ENCODE assay signal across 36 cellular contexts in genomic region chr22:26826431-26826935, GRCh38.
"Had no signal": no experiment of that assay in that cellular context is flagged by ENCODE, and none has a peak within 500 bp of the region (broad histone marks: within the 10 kb centered on the region; RNA-seq: fewer than 3 reads in every experiment).

No MANE protein-coding gene starts in this region.

- H3K4me3 Mint-ChIP-seq: activated CD4-positive, alpha-beta T cell treated with anti-CD3 and anti-CD28 coated beads, Interleukin-2, amount 10 ng/mL, durations not matched to agents 24 days and 14 days; activated CD8-positive, alpha-beta T cell treated with anti-CD3 and anti-CD28 coated beads for 36 hours; activated naive CD4-positive, alpha-beta T cell treated with anti-CD3 and anti-CD28 coated beads, Interleukin-2, amount 50 U/mL, for 24 hours; activated naive CD8-positive, alpha-beta T cell treated with anti-CD3 and anti-CD28 coated beads, Interleukin-2, amount 10 ng/mL, durations not matched to agents 7 days and 5 days; activated T-cell treated with anti-CD3 and anti-CD28 coated beads, Interleukin-2, amount 50 U/mL, for 72 hours; activated T-helper 17 cell treated with anti-CD3 and anti-CD28 coated beads, Interleukin-2, amount 50 U/mL, for 72 hours; central memory CD8-positive, alpha-beta T cell had no signal

- H3K27ac Mint-ChIP-seq: activated CD4-positive, alpha-beta T cell treated with anti-CD3 and anti-CD28 coated beads, Interleukin-2, amount 10 ng/mL, durations not matched to agents 24 days and 14 days; activated CD8-positive, alpha-beta T cell treated with anti-CD3 and anti-CD28 coated beads for 36 hours; activated naive CD4-positive, alpha-beta T cell treated with anti-CD3 and anti-CD28 coated beads, Interleukin-2, amount 50 U/mL, for 24 hours; activated naive CD8-positive, alpha-beta T cell treated with anti-CD3 and anti-CD28 coated beads, Interleukin-2, amount 10 ng/mL, durations not matched to agents 7 days and 5 days; activated T-cell treated with anti-CD3 and anti-CD28 coated beads, Interleukin-2, amount 50 U/mL, for 72 hours; activated T-helper 17 cell treated with anti-CD3 and anti-CD28 coated beads, Interleukin-2, amount 50 U/mL, for 72 hours had no signal

- H3K27ac ChIP-seq: ascending aorta, cardiac muscle cell, SJCRH30, WERI-Rb-1 had no signal

- H3K9me3 ChIP-seq: ascending aorta, SJCRH30 had no signal

- H3K27me3 ChIP-seq: ascending aorta, cardiac muscle cell, SJCRH30 had no signal

- H3K27me3 Mint-ChIP-seq: activated CD4-positive, alpha-beta T cell treated with anti-CD3 and anti-CD28 coated beads, Interleukin-2, amount 10 ng/mL, durations not matched to agents 24 days and 14 days; activated CD8-positive, alpha-beta T cell treated with anti-CD3 and anti-CD28 coated beads for 36 hours; activated naive CD4-positive, alpha-beta T cell treated with anti-CD3 and anti-CD28 coated beads, Interleukin-2, amount 50 U/mL, for 24 hours; activated naive CD8-positive, alpha-beta T cell treated with anti-CD3 and anti-CD28 coated beads, Interleukin-2, amount 10 ng/mL, durations not matched to agents 7 days and 5 days; activated T-helper 17 cell treated with anti-CD3 and anti-CD28 coated beads, Interleukin-2, amount 50 U/mL, for 72 hours; central memory CD8-positive, alpha-beta T cell had no signal

- H3K4me1 ChIP-seq: ascending aorta had no signal

- H3K9me3 Mint-ChIP-seq: activated CD4-positive, alpha-beta T cell treated with anti-CD3 and anti-CD28 coated beads, Interleukin-2, amount 10 ng/mL, durations not matched to agents 24 days and 14 days; activated CD8-positive, alpha-beta T cell treated with anti-CD3 and anti-CD28 coated beads for 36 hours; activated naive CD4-positive, alpha-beta T cell treated with anti-CD3 and anti-CD28 coated beads, Interleukin-2, amount 50 U/mL, for 24 hours; activated naive CD8-positive, alpha-beta T cell treated with anti-CD3 and anti-CD28 coated beads, Interleukin-2, amount 10 ng/mL, durations not matched to agents 7 days and 5 days; activated T-cell treated with anti-CD3 and anti-CD28 coated beads, Interleukin-2, amount 50 U/mL, for 72 hours; activated T-helper 17 cell treated with anti-CD3 and anti-CD28 coated beads, Interleukin-2, amount 50 U/mL, for 72 hours; central memory CD8-positive, alpha-beta T cell had no signal

- H3K36me3 Mint-ChIP-seq: activated naive CD8-positive, alpha-beta T cell treated with anti-CD3 and anti-CD28 coated beads, Interleukin-2, amount 10 ng/mL, durations not matched to agents 7 days and 5 days had no signal

- H3K4me1 Mint-ChIP-seq: activated CD4-positive, alpha-beta T cell treated with anti-CD3 and anti-CD28 coated beads, Interleukin-2, amount 10 ng/mL, durations not matched to agents 24 days and 14 days; activated naive CD4-positive, alpha-beta T cell treated with anti-CD3 and anti-CD28 coated beads, Interleukin-2, amount 50 U/mL, for 24 hours; activated naive CD8-positive, alpha-beta T cell treated with anti-CD3 and anti-CD28 coated beads, Interleukin-2, amount 10 ng/mL, durations not matched to agents 7 days and 5 days; activated T-helper 17 cell treated with anti-CD3 and anti-CD28 coated beads, Interleukin-2, amount 50 U/mL, for 72 hours; central memory CD8-positive, alpha-beta T cell had no signal

- H3K4me3 ChIP-seq: ascending aorta, cardiac muscle cell, SJCRH30 had no signal

- H3K36me3 ChIP-seq: ascending aorta, cardiac muscle cell, SJCRH30, WERI-Rb-1 had no signal

- ATAC-seq: activated CD8-positive, alpha-beta T cell treated with anti-CD3 and anti-CD28 coated beads for 36 hours; activated T-cell treated with anti-CD3 and anti-CD28 coated beads, Interleukin-2, amount 50 U/mL, for 72 hours; activated T-helper 17 cell treated with anti-CD3 and anti-CD28 coated beads, Interleukin-2, amount 50 U/mL, for 72 hours; Panc1 had no signal

- DNase-seq: activated CD4-positive, alpha-beta T cell treated with anti-CD3 and anti-CD28 coated beads for 1 hour; activated CD4-positive, alpha-beta T cell treated with anti-CD3 and anti-CD28 coated beads, Interleukin-2, amount 10 ng/mL, durations not matched to agents 24 days and 14 days; activated CD4-positive, alpha-beta T cell treated with anti-CD3 and anti-CD28 coated beads, Interleukin-2, amount 50 U/mL, for 4 hours; activated CD4-positive, CD25-positive, alpha-beta regulatory T cell; activated CD8-positive, alpha-beta T cell treated with anti-CD3 and anti-CD28 coated beads for 36 hours; activated effector memory CD4-positive, alpha-beta T cell treated with anti-CD3 and anti-CD28 coated beads, Interleukin-2, amount 50 U/mL, for 16 hours; activated naive CD4-positive, alpha-beta T cell treated with Interleukin-2 at 50 U/mL for 16 hours; activated naive CD8-positive, alpha-beta T cell treated with anti-CD3 and anti-CD28 coated beads, Interleukin-2, amount 10 ng/mL, durations not matched to agents 7 days and 5 days; activated T-cell treated with anti-CD3 and anti-CD28 coated beads, Interleukin-2, amount 50 U/mL, for 1 hour; activated T-cell treated with anti-CD3 and anti-CD28 coated beads, Interleukin-2, amount 50 U/mL, for 72 hours; amygdala; Kasumi-1; KBM-7; NCI-H1092 treated with DMSO at 0.1 percent for 48 hours; NCI-H1417; NCI-H146; NCI-H187 treated with DMSO at 0.1 percent for 48 hours; NCI-H2081; NCI-H2171 treated with DMSO at 0.1 percent for 48 hours; NCI-H2227 treated with DMSO at 0.1 percent for 48 hours; NCI-H446; NCI-H69; NCI-H82; SHP77; SJCRH30; SW 1271; T-helper 1 cell; T-helper 2 cell; T-helper 9 cell; WERI-Rb-1 had no signal
